ENCODE assay signal across 1 cellular context in the genomic region with DNA sequence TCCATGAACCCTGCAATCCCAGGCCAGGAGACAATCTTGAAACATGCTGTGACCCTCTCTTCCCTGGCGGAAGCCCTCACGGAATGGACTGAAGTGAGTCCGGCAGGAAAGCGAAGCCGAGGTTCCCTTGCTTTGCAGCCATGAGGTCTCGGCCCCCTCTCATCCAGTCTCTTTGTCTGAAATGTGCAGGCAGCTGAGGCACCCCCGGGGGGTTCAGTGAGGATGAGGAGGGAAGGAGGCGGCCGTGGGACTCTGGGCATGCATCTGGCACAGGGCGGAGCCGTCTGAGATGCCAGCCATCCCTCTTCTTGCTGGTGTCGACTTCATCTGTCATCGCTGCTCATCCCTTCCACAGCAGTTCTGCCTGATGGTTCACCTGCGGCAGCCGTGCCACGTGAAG.
TF ChIP-seq lines count a peak whose summit lies in the region.

No MANE protein-coding gene starts in this region.

TF ChIP-seq in H1, 55 proteins besides CTCF, POLR2A, EP300 and RAD21:
- TF ChIP-seq JUN (IDR thresholded peaks at IDR 0.05; ENCODE audit: low read depth, low read length): no peak
